ENCODE assay signal across 1 cellular context in the genomic region with DNA sequence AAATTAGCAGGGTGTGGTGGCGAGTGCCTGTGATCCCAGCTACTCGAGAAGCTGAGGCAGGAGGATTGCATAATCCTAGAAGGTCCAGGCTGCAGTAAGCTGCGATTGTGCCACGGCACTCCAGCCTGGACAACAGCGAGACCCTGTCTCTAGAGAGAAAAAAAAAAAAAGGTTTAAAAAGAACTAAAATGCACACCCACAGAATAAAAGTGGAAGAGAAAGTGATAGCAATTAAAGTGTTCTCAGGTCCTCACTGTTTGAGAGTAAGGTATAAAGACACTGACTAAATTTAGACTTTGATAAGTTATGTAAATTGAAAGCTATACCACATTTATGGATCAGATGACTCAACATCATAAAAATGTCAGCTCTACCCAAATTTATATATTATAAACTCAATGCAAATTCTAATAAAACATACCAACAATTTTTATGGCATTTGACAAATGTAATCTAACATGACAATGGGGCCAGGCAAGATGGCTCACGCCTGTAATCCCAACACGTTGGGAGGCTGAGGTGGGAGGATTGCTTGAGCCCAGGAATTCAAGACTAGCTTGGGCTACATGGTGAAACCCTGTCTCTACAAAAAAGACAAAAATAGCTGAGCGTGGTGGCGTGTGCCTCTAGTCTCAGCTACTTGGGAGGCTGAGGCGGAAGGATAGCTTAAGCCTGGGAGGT.
A peak's percentile ranks its signal among the peaks of the same experiment; 100 is the strongest.
TF ChIP-seq lines count a peak whose summit lies in the region.

No MANE protein-coding gene starts in this region.

TF ChIP-seq in HEK293, 187 proteins besides CTCF, POLR2A, EP300 and RAD21 (continued from another document and continues in another):
- TF ChIP-seq ZNF394 (tag by site-specific recombination; IDR thresholded peaks at IDR 0.05; ENCODE audit: borderline replicate concordance): peak; percentile 75
- TF ChIP-seq, protein P1, sequence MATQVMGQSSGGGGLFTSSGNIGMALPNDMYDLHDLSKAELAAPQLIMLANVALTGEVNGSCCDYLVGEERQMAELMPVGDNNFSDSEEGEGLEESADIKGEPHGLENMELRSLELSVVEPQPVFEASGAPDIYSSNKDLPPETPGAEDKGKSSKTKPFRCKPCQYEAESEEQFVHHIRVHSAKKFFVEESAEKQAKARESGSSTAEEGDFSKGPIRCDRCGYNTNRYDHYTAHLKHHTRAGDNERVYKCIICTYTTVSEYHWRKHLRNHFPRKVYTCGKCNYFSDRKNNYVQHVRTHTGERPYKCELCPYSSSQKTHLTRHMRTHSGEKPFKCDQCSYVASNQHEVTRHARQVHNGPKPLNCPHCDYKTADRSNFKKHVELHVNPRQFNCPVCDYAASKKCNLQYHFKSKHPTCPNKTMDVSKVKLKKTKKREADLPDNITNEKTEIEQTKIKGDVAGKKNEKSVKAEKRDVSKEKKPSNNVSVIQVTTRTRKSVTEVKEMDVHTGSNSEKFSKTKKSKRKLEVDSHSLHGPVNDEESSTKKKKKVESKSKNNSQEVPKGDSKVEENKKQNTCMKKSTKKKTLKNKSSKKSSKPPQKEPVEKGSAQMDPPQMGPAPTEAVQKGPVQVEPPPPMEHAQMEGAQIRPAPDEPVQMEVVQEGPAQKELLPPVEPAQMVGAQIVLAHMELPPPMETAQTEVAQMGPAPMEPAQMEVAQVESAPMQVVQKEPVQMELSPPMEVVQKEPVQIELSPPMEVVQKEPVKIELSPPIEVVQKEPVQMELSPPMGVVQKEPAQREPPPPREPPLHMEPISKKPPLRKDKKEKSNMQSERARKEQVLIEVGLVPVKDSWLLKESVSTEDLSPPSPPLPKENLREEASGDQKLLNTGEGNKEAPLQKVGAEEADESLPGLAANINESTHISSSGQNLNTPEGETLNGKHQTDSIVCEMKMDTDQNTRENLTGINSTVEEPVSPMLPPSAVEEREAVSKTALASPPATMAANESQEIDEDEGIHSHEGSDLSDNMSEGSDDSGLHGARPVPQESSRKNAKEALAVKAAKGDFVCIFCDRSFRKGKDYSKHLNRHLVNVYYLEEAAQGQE (tag by site-specific recombination; IDR thresholded peaks at IDR 0.05): no peak
- no peak for TF ChIP-seq ZNF768 (tag by site-specific recombination; IDR thresholded peaks at IDR 0.05)
- no peak for TF ChIP-seq ZNF585B (tag by site-specific recombination; IDR thresholded peaks at IDR 0.05)
- TF ChIP-seq, protein P2, sequence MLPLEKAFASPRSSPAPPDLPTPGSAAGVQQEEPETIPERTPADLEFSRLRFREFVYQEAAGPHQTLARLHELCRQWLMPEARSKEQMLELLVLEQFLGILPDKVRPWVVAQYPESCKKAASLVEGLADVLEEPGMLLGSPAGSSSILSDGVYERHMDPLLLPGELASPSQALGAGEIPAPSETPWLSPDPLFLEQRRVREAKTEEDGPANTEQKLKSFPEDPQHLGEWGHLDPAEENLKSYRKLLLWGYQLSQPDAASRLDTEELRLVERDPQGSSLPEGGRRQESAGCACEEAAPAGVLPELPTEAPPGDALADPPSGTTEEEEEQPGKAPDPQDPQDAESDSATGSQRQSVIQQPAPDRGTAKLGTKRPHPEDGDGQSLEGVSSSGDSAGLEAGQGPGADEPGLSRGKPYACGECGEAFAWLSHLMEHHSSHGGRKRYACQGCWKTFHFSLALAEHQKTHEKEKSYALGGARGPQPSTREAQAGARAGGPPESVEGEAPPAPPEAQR (tag by site-specific recombination; IDR thresholded peaks at IDR 0.05): no peak
- no peak for TF ChIP-seq ZNF548 (tag by site-specific recombination; IDR thresholded peaks at IDR 0.05)
- TF ChIP-seq, protein P3, sequence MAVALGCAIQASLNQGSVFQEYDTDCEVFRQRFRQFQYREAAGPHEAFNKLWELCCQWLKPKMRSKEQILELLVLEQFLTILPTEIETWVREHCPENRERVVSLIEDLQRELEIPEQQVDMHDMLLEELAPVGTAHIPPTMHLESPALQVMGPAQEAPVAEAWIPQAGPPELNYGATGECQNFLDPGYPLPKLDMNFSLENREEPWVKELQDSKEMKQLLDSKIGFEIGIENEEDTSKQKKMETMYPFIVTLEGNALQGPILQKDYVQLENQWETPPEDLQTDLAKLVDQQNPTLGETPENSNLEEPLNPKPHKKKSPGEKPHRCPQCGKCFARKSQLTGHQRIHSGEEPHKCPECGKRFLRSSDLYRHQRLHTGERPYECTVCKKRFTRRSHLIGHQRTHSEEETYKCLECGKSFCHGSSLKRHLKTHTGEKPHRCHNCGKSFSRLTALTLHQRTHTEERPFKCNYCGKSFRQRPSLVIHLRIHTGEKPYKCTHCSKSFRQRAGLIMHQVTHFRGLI (tag by site-specific recombination; IDR thresholded peaks at IDR 0.05): no peak
- TF ChIP-seq ZNF324 (tag by site-specific recombination; IDR thresholded peaks at IDR 0.05): no peak
- no peak for TF ChIP-seq HOXA7 (CRISPR knock-in tag; IDR thresholded peaks at IDR 0.05; ENCODE audit: borderline replicate concordance)
- 0 out of 2 replicates have a peak, but pooled peaks have one; percentile 43 for TF ChIP-seq ZBTB8A (tag by site-specific recombination; IDR thresholded peaks at IDR 0.05)
- TF ChIP-seq KLF1 (tag by site-specific recombination; IDR thresholded peaks at IDR 0.05): no peak
- TF ChIP-seq ZNF596 (tag by site-specific recombination; IDR thresholded peaks at IDR 0.05): no peak
- TF ChIP-seq, protein P4, sequence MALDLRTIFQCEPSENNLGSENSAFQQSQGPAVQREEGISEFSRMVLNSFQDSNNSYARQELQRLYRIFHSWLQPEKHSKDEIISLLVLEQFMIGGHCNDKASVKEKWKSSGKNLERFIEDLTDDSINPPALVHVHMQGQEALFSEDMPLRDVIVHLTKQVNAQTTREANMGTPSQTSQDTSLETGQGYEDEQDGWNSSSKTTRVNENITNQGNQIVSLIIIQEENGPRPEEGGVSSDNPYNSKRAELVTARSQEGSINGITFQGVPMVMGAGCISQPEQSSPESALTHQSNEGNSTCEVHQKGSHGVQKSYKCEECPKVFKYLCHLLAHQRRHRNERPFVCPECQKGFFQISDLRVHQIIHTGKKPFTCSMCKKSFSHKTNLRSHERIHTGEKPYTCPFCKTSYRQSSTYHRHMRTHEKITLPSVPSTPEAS (tag by site-specific recombination; IDR thresholded peaks at IDR 0.05): no peak
- no peak for TF ChIP-seq ZNF426 (tag by site-specific recombination; IDR thresholded peaks at IDR 0.05)
- no peak for TF ChIP-seq ZNF239 (tag by site-specific recombination; IDR thresholded peaks at IDR 0.05)
- no peak for TF ChIP-seq ZBTB48 (tag by site-specific recombination; IDR thresholded peaks at IDR 0.05)
- no peak for TF ChIP-seq ZNF664 (tag by site-specific recombination; IDR thresholded peaks at IDR 0.05)
- peak; percentile 59 for TF ChIP-seq ZEB2 (tag by site-specific recombination; IDR thresholded peaks at IDR 0.05)
- peak; percentile 44; the same call in 1 of the 2 replicates for TF ChIP-seq ZNF600 (tag by site-specific recombination; IDR thresholded peaks at IDR 0.05)
- TF ChIP-seq ZNF830 (tag by site-specific recombination; IDR thresholded peaks at IDR 0.05; ENCODE audit: low read depth): no peak
- TF ChIP-seq, protein P5, sequence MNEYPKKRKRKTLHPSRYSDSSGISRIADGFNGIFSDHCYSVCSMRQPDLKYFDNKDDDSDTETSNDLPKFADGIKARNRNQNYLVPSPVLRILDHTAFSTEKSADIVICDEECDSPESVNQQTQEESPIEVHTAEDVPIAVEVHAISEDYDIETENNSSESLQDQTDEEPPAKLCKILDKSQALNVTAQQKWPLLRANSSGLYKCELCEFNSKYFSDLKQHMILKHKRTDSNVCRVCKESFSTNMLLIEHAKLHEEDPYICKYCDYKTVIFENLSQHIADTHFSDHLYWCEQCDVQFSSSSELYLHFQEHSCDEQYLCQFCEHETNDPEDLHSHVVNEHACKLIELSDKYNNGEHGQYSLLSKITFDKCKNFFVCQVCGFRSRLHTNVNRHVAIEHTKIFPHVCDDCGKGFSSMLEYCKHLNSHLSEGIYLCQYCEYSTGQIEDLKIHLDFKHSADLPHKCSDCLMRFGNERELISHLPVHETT (tag by site-specific recombination; IDR thresholded peaks at IDR 0.05): no peak
- TF ChIP-seq YY2 (tag by site-specific recombination; IDR thresholded peaks at IDR 0.05): no peak
- no peak for TF ChIP-seq ZIC2 (tag by site-specific recombination; IDR thresholded peaks at IDR 0.05)
- TF ChIP-seq ZNF571 (tag by site-specific recombination; IDR thresholded peaks at IDR 0.05): no peak
- TF ChIP-seq ZNF658 (tag by site-specific recombination; IDR thresholded peaks at IDR 0.05): no peak
- TF ChIP-seq, protein P6, sequence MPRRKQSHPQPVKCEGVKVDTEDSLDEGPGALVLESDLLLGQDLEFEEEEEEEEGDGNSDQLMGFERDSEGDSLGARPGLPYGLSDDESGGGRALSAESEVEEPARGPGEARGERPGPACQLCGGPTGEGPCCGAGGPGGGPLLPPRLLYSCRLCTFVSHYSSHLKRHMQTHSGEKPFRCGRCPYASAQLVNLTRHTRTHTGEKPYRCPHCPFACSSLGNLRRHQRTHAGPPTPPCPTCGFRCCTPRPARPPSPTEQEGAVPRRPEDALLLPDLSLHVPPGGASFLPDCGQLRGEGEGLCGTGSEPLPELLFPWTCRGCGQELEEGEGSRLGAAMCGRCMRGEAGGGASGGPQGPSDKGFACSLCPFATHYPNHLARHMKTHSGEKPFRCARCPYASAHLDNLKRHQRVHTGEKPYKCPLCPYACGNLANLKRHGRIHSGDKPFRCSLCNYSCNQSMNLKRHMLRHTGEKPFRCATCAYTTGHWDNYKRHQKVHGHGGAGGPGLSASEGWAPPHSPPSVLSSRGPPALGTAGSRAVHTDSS (tag by site-specific recombination; IDR thresholded peaks at IDR 0.05): no peak
- TF ChIP-seq ZNF629 (tag by site-specific recombination; IDR thresholded peaks at IDR 0.05): no peak
- TF ChIP-seq ZNF48 (tag by site-specific recombination; IDR thresholded peaks at IDR 0.05): no peak
- TF ChIP-seq RBAK (tag by site-specific recombination; IDR thresholded peaks at IDR 0.05): no peak
- TF ChIP-seq, protein P7, sequence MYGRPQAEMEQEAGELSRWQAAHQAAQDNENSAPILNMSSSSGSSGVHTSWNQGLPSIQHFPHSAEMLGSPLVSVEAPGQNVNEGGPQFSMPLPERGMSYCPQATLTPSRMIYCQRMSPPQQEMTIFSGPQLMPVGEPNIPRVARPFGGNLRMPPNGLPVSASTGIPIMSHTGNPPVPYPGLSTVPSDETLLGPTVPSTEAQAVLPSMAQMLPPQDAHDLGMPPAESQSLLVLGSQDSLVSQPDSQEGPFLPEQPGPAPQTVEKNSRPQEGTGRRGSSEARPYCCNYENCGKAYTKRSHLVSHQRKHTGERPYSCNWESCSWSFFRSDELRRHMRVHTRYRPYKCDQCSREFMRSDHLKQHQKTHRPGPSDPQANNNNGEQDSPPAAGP (tag by site-specific recombination; IDR thresholded peaks at IDR 0.05): no peak
- TF ChIP-seq ZFHX2 (tag by site-specific recombination; conservative IDR thresholded peaks at IDR 0.05): no peak
- no peak for TF ChIP-seq ZSCAN23 (tag by site-specific recombination; IDR thresholded peaks at IDR 0.05)
- TF ChIP-seq ZNF341 (tag by site-specific recombination; IDR thresholded peaks at IDR 0.05; ENCODE audit: low read depth): peak; percentile 77
- TF ChIP-seq ZBTB1 (tag by site-specific recombination; IDR thresholded peaks at IDR 0.05): no peak
- no peak for TF ChIP-seq ZNF121 (tag by site-specific recombination; IDR thresholded peaks at IDR 0.05)
- TF ChIP-seq ZNF654 (tag by site-specific recombination; IDR thresholded peaks at IDR 0.05; ENCODE audit: low read depth): no peak
- no peak for TF ChIP-seq ZNF274 (IDR thresholded peaks at IDR 0.05; ENCODE audit: low read length)
- no peak for TF ChIP-seq ZNF274 (tag by site-specific recombination; IDR thresholded peaks at IDR 0.05; ENCODE audit: borderline replicate concordance)
- TF ChIP-seq, protein P8, sequence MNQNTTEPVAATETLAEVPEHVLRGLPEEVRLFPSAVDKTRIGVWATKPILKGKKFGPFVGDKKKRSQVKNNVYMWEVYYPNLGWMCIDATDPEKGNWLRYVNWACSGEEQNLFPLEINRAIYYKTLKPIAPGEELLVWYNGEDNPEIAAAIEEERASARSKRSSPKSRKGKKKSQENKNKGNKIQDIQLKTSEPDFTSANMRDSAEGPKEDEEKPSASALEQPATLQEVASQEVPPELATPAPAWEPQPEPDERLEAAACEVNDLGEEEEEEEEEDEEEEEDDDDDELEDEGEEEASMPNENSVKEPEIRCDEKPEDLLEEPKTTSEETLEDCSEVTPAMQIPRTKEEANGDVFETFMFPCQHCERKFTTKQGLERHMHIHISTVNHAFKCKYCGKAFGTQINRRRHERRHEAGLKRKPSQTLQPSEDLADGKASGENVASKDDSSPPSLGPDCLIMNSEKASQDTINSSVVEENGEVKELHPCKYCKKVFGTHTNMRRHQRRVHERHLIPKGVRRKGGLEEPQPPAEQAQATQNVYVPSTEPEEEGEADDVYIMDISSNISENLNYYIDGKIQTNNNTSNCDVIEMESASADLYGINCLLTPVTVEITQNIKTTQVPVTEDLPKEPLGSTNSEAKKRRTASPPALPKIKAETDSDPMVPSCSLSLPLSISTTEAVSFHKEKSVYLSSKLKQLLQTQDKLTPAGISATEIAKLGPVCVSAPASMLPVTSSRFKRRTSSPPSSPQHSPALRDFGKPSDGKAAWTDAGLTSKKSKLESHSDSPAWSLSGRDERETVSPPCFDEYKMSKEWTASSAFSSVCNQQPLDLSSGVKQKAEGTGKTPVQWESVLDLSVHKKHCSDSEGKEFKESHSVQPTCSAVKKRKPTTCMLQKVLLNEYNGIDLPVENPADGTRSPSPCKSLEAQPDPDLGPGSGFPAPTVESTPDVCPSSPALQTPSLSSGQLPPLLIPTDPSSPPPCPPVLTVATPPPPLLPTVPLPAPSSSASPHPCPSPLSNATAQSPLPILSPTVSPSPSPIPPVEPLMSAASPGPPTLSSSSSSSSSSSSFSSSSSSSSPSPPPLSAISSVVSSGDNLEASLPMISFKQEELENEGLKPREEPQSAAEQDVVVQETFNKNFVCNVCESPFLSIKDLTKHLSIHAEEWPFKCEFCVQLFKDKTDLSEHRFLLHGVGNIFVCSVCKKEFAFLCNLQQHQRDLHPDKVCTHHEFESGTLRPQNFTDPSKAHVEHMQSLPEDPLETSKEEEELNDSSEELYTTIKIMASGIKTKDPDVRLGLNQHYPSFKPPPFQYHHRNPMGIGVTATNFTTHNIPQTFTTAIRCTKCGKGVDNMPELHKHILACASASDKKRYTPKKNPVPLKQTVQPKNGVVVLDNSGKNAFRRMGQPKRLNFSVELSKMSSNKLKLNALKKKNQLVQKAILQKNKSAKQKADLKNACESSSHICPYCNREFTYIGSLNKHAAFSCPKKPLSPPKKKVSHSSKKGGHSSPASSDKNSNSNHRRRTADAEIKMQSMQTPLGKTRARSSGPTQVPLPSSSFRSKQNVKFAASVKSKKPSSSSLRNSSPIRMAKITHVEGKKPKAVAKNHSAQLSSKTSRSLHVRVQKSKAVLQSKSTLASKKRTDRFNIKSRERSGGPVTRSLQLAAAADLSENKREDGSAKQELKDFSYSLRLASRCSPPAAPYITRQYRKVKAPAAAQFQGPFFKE (tag by site-specific recombination; IDR thresholded peaks at IDR 0.05; ENCODE audit: borderline replicate concordance): no peak
- no peak for TF ChIP-seq ZNF530 (tag by site-specific recombination; IDR thresholded peaks at IDR 0.05; ENCODE audit: low read depth)
- no peak for TF ChIP-seq HOXC10 (CRISPR knock-in tag; IDR thresholded peaks at IDR 0.05)
